ENCODE assay signal across 12 cellular contexts in genomic region chr15:29938701-29939340, GRCh38.
DNase-seq lines count a peak whose midpoint lies in the region; ATAC-seq, FAIRE-seq and TF ChIP-seq lines count a peak whose summit lies in the region.
"Had no signal": no experiment of that assay in that cellular context is flagged by ENCODE, and none has a peak within 500 bp of the region (broad histone marks: within the 10 kb centered on the region; RNA-seq: fewer than 3 reads in every experiment).

No MANE protein-coding gene starts in this region.

- no peak overlapping the region for H3K4me3 Mint-ChIP-seq in chondrocyte (ENCODE audit: unreplicated experiment)
- H3K4me3 Mint-ChIP-seq: naive thymus-derived CD8-positive, alpha-beta T cell had no signal

- no peak overlapping the region for H2AFZ ChIP-seq in MM.1S (ENCODE audit: low read length)

- H3K9ac ChIP-seq in MM.1S (ENCODE audit: low read length), result no peak overlapping the region

- H3K27ac Mint-ChIP-seq in chondrocyte (ENCODE audit: unreplicated experiment), result no peak overlapping the region
- H3K27ac Mint-ChIP-seq: naive thymus-derived CD8-positive, alpha-beta T cell had no signal

- no peak for FAIRE-seq in D721Med (lab: Jason Lieb, UNC)
- FAIRE-seq: GM12891 had no signal

- DNase-seq in D721Med (ENCODE audit: insufficient read length, low spot score) (no peak), MM.1S (no peak), chondrocyte (ENCODE audit: low spot score) (no peak), mucosa of descending colon (no peak), hepatic stellate cell (ENCODE audit: low spot score) (no peak), ecto neural progenitor cell (ENCODE audit: low spot score) (no peak)
- DNase-seq: activated effector memory CD4-positive, alpha-beta T cell treated with Interleukin-2 at 50 U/mL for 16 hours; naive thymus-derived CD8-positive, alpha-beta T cell had no signal

- H3K27ac ChIP-seq in MM.1S (ENCODE audit: low read length), result no peak overlapping the region

- H3K4me3 ChIP-seq in MM.1S (ENCODE audit: low read length) (no peak overlapping the region), mucosa of descending colon (no peak overlapping the region)

- H3K9me3 Mint-ChIP-seq in chondrocyte (ENCODE audit: low read depth), result no peaks in the 10 kb centered on the region
- H3K9me3 Mint-ChIP-seq: naive thymus-derived CD8-positive, alpha-beta T cell had no signal

- no peaks in the 10 kb centered on the region for H4K20me1 ChIP-seq in MM.1S (ENCODE audit: insufficient read depth, low read length)

- H3K4me2 ChIP-seq in MM.1S (ENCODE audit: low read depth, low read length), result no peak overlapping the region

- H3K4me1 Mint-ChIP-seq in chondrocyte (ENCODE audit: low read depth), result peaks cover 41% of the 10 kb centered on the region
- H3K4me1 Mint-ChIP-seq: naive thymus-derived CD8-positive, alpha-beta T cell had no signal

- ATAC-seq in mucosa of descending colon (no peak), HG02852 (IDR thresholded peaks at IDR 0.05; ENCODE audit: unreplicated experiment) (no peak), HG03521 (IDR thresholded peaks at IDR 0.05; ENCODE audit: unreplicated experiment) (no peak)
- ATAC-seq: activated CD4-positive, CD25-positive, alpha-beta regulatory T cell treated with anti-CD3 and anti-CD28 coated beads, Interleukin-2, amount 50 U/mL, for 24 hours; naive thymus-derived CD8-positive, alpha-beta T cell had no signal

- H3K9me3 ChIP-seq in MM.1S (replicated peaks; ENCODE audit: insufficient read depth, low read length) (no peaks in the 10 kb centered on the region), mucosa of descending colon (no peaks in the 10 kb centered on the region)

- H3K27me3 Mint-ChIP-seq in chondrocyte (ENCODE audit: low read depth), result no peaks in the 10 kb centered on the region

- H3K4me1 ChIP-seq in MM.1S (ENCODE audit: low read length), result no peaks in the 10 kb centered on the region
- peaks cover 4% of the 10 kb centered on the region for H3K4me1 ChIP-seq in mucosa of descending colon (ENCODE audit: low read depth)

- TF ChIP-seq CTCF in D721Med (IDR thresholded peaks at IDR 0.05; ENCODE audit: insufficient read depth, missing control alignments), result peak; percentile 12
- peak; percentile 4; the same call in 1 of the 2 replicates for TF ChIP-seq CTCF in MM.1S (IDR thresholded peaks at IDR 0.05; ENCODE audit: low read length)
- TF ChIP-seq CTCF in chondrocyte (IDR thresholded peaks at IDR 0.05), result peak; percentile 66
- peak; percentile 26 for TF ChIP-seq CTCF in mucosa of descending colon (IDR thresholded peaks at IDR 0.05)

- H3K27me3 ChIP-seq in MM.1S (replicated peaks; ENCODE audit: insufficient read depth, low read length), result no peaks in the 10 kb centered on the region

- peaks cover 2% of the 10 kb centered on the region for H3K36me3 Mint-ChIP-seq in chondrocyte (ENCODE audit: low read depth)
- H3K36me3 Mint-ChIP-seq: naive thymus-derived CD8-positive, alpha-beta T cell had no signal

- H3K36me3 ChIP-seq in MM.1S (replicated peaks; ENCODE audit: insufficient read depth, low read length) (no peaks in the 10 kb centered on the region), mucosa of descending colon (ENCODE audit: low read depth) (no peaks in the 10 kb centered on the region)

- H3K9me2 ChIP-seq in MM.1S (replicated peaks; ENCODE audit: insufficient read depth, low read length), result no peaks in the 10 kb centered on the region

- no peaks in the 10 kb centered on the region for H3F3A ChIP-seq in MM.1S (ENCODE audit: insufficient read depth, low read length)

- H3K79me2 ChIP-seq in MM.1S (ENCODE audit: low read length), result no peaks in the 10 kb centered on the region

- intact Hi-C loops in mucosa of descending colon (cut with DNase I, micrococcal nuclease), result loop anchor here (10.0 kb wide), 2 partner anchors 64 to 264 kb away; no protein-coding TSS in a partner anchor

Comparison
In these comparisons a context has a peak if more than half of its experiments do, and no peak if none do; other contexts are left out.
1. CTCF ChIP-seq: peak in every context shown above with its lines; median percentile 66 in chondrocyte; 26 in mucosa of descending colon; 12 in D721Med; 4 in MM.1S.